Comparison of ENCODE assay signal across 8 cellular contexts in the genomic region with DNA sequence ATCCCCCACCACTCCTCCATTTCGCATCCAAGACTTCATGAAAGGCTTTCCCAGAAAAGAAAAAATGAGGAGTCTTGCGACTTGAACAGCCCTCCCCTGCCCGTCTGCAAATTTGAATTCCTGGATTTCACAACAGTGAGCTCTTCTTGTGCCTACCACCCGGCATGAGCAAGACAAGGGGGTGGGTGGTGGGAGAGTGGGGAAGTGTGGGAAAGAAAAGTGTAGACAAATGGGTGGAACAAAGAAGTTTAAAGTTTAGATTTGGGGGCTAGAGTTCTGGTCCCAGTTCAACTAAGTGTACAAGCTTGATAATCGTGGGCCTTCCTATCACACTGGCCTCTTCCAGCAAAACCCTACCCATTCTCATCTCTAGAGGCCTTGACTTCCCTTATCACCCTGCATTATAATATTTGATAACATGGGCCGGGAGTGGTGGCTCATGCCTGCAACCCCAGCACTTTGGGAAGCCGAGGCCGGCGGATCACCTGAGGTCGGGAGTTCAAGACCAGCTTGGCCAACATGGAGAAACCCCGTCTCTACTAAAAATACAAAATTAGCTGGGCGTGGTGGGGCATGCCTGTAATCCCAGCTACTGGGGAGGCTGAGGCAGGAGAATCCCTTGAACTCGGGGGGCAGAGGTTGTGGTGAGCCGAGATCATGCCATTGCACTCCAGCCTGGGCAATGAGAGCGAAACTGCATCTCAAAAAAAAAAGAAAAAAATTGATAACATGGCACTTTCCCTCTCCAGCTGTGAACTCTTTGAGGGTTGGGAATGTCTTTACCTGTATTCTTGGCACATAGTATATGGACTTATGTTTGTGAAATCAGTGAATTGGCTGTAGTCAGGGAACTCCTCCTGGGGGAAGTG. TPM values are rescaled to one million over a fixed set of nuclear protein-coding genes. Genes with fewer than 3 reads are reported as not detected.
A peak's percentile ranks its signal among the peaks of the same experiment; 100 is the strongest.
DNase-seq lines count a peak whose midpoint lies in the region; ATAC-seq and TF ChIP-seq lines count a peak whose summit lies in the region.

No MANE protein-coding gene starts in this region.

- peaks cover 17% of the 10 kb centered on the region for H3K36me3 Mint-ChIP-seq in natural killer cell treated with Interleukin-12 subunit alpha and Interleukin-12 subunit beta and Interleukin-15 and Interleukin-18, amount 100 ng/mL, for 72 hours

- ATAC-seq in natural killer cell treated with Interleukin-12 subunit alpha and Interleukin-12 subunit beta and Interleukin-15 and Interleukin-18, amount 100 ng/mL, for 72 hours: no peak
- ATAC-seq in GM21717 (IDR thresholded peaks at IDR 0.05; ENCODE audit: unreplicated experiment): no peak
- no peak for ATAC-seq in GM18511 (IDR thresholded peaks at IDR 0.05; ENCODE audit: unreplicated experiment)
- ATAC-seq in HG03469 (IDR thresholded peaks at IDR 0.05; ENCODE audit: unreplicated experiment): no peak

- no peak for TF ChIP-seq CTCF in BJ (IDR thresholded peaks at IDR 0.05; ENCODE audit: insufficient read depth, low read depth, low read length)
- no peak for TF ChIP-seq CTCF in LNCaP clone FGC (IDR thresholded peaks at IDR 0.05; ENCODE audit: control insufficient read depth, extremely low read depth, insufficient read depth)
- TF ChIP-seq CTCF in coronary artery (IDR thresholded peaks at IDR 0.05): no peak

- H3K4me1 Mint-ChIP-seq in natural killer cell treated with Interleukin-12 subunit alpha and Interleukin-12 subunit beta and Interleukin-15 and Interleukin-18, amount 100 ng/mL, for 72 hours (ENCODE audit: low read depth in 2 of 2): peaks cover 62 to 66% of the 10 kb centered on the region in 2 donors

- peaks cover 8% of the 10 kb centered on the region for H3K36me3 ChIP-seq in BJ (ENCODE audit: control insufficient read depth, insufficient read depth, low read length)

- H3K27ac ChIP-seq in coronary artery: peak overlapping the region; percentile 90 to 95

- no peaks in the 10 kb centered on the region for H3K27me3 ChIP-seq in BJ (ENCODE audit: control insufficient read depth, insufficient read depth, low read length)

- H3K9me3 Mint-ChIP-seq in natural killer cell treated with Interleukin-12 subunit alpha and Interleukin-12 subunit beta and Interleukin-15 and Interleukin-18, amount 100 ng/mL, for 72 hours: no peaks in the 10 kb centered on the region

- H3K4me3 ChIP-seq in BJ (ENCODE audit: low read depth, low read length) (peak overlapping the region; percentile 59), LNCaP clone FGC (ENCODE audit: low read depth, low read length) (peak overlapping the region; percentile 81), coronary artery (peak overlapping the region; percentile 97)

- H3K27ac Mint-ChIP-seq in natural killer cell treated with Interleukin-12 subunit alpha and Interleukin-12 subunit beta and Interleukin-15 and Interleukin-18, amount 100 ng/mL, for 72 hours: peak overlapping the region; percentile 85 to 92

- DNase-seq in BJ (ENCODE audit: low read depth) (no peak), LNCaP clone FGC (ENCODE audit: low read depth) (no peak), coronary artery (ENCODE audit: low spot score) (no peak)
- no peak for DNase-seq in natural killer cell treated with Interleukin-12 subunit alpha and Interleukin-12 subunit beta and Interleukin-15 and Interleukin-18, amount 100 ng/mL, for 72 hours (ENCODE audit: low spot score)
- DNase-seq in activated effector memory CD4-positive, alpha-beta T cell treated with Interleukin-2 at 50 U/mL for 16 hours: no peak

- peak overlapping the region; percentile 95 for H3K4me3 Mint-ChIP-seq in natural killer cell treated with Interleukin-12 subunit alpha and Interleukin-12 subunit beta and Interleukin-15 and Interleukin-18, amount 100 ng/mL, for 72 hours

- POLR2A ChIA-PET in BJ (lab: Charles Lee): interaction anchor here (0.7 to 1.0 kb wide), 2 partner anchors 9 to 25 kb away, joined by 3 to 11 read pairs; no protein-coding TSS in a partner anchor

- H3K27me3 Mint-ChIP-seq in natural killer cell treated with Interleukin-12 subunit alpha and Interleukin-12 subunit beta and Interleukin-15 and Interleukin-18, amount 100 ng/mL, for 72 hours: no peaks in the 10 kb centered on the region

- CTCF ChIA-PET in BJ (lab: Yijun Ruan, JAX): interaction anchor here (0.6 to 1.6 kb wide), 5 partner anchors 9 to 202 kb away, joined by 3 to 8 read pairs (median 4); a partner anchor contains a TSS

RNA-seq across cellular contexts. Expression of a gene that starts 0.7 kb away (rescaled TPM):
- polyA plus RNA-seq in BJ (2011; rRNA removed): 9.9 and 13.0 TPM in 2 replicates
- polyA minus RNA-seq in BJ (2011; rRNA and poly(A)+ RNA removed): 7.4 and 9.5 TPM in 2 replicates
- total RNA-seq in natural killer cell treated with Interleukin-12 subunit alpha and Interleukin-12 subunit beta and Interleukin-15 and Interleukin-18, amount 100 ng/mL, for 72 hours: 10 to 100 TPM; 26.9 to 34.0 TPM

RNA-seq across cellular contexts. Expression of a gene that starts 3.6 kb away (rescaled TPM):
- 12.6 and 15.0 TPM in 2 replicates for polyA plus RNA-seq in BJ (2011; rRNA removed)
- 4.7 and 7.3 TPM in 2 replicates for polyA minus RNA-seq in BJ (2011; rRNA and poly(A)+ RNA removed)
- 10 to 100 TPM; 34.5 to 40.9 TPM for total RNA-seq in natural killer cell treated with Interleukin-12 subunit alpha and Interleukin-12 subunit beta and Interleukin-15 and Interleukin-18, amount 100 ng/mL, for 72 hours

RNA-seq across cellular contexts. Expression of a gene that starts 4.6 kb away (rescaled TPM):
- polyA plus RNA-seq in BJ (2011; rRNA removed): 83.2 and 94.9 TPM in 2 replicates
- 89.6 and 132 TPM in 2 replicates for polyA minus RNA-seq in BJ (2011; rRNA and poly(A)+ RNA removed)
- total RNA-seq in natural killer cell treated with Interleukin-12 subunit alpha and Interleukin-12 subunit beta and Interleukin-15 and Interleukin-18, amount 100 ng/mL, for 72 hours: 100 to 1,000 TPM; 205 to 247 TPM

RNA-seq across cellular contexts. Expression of a gene that starts 5.5 kb away (rescaled TPM):
- polyA plus RNA-seq in BJ (2011; rRNA removed): 4.2 and 4.8 TPM in 2 replicates
- polyA minus RNA-seq in BJ (2011; rRNA and poly(A)+ RNA removed): 2.2 and 2.6 TPM in 2 replicates
- 1 to 10 TPM in 1 of 2 donors, under 1 TPM in 1; 0.76 to 1.3 TPM for total RNA-seq in natural killer cell treated with Interleukin-12 subunit alpha and Interleukin-12 subunit beta and Interleukin-15 and Interleukin-18, amount 100 ng/mL, for 72 hours

RNA-seq across cellular contexts. Expression of a gene that starts 8.5 kb away (rescaled TPM):
- polyA plus RNA-seq in BJ (2011; rRNA removed): 6.8 and 10.8 TPM in 2 replicates
- 2.2 and 2.5 TPM in 2 replicates for polyA minus RNA-seq in BJ (2011; rRNA and poly(A)+ RNA removed)
- 10 to 100 TPM; 24.0 to 37.9 TPM for total RNA-seq in natural killer cell treated with Interleukin-12 subunit alpha and Interleukin-12 subunit beta and Interleukin-15 and Interleukin-18, amount 100 ng/mL, for 72 hours
